ENCODE assay signal across 24 cellular contexts in the genomic region with DNA sequence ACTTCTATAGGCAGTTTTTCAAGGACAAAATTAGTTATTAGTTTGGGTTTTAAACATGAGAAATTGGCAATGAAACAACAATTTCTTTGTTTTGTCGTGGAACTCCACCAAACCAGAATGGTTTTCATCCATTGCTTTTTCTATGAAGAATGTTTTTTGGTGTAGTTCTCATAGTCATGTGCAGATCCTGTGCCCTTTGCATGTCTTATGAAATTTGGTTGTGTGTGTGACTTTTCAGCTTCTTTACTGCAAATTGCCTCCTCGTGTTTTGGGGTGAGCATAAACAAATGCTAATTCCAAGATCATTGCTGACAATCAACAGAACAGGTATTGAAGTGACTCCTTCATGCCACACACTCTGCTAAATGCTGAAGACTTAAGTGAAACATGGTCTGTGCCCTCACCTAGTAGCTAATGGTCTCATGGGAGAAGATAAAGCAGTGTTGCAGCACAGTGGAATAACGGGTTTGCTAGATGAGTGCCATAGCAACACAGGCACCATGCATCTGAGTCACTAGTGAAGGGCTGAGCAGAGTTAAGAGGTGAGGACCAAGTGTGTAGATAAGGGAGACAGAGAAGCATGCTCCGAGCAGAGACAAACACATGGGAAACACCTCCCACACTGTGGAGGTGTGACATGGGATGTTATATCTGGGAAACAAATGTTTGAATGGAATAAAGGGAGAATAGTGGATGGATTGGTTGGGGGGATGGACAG.
DNase-seq lines count a peak whose midpoint lies in the region; ATAC-seq, FAIRE-seq and TF ChIP-seq lines count a peak whose summit lies in the region.
"Had no signal": no experiment of that assay in that cellular context is flagged by ENCODE, and none has a peak within 500 bp of the region (broad histone marks: within the 10 kb centered on the region; RNA-seq: fewer than 3 reads in every experiment).

No MANE protein-coding gene starts in this region.

- no peak overlapping the region for H3K27ac ChIP-seq in GM23338 (ENCODE audit: low read depth)
- no peak overlapping the region for H3K27ac ChIP-seq in K562 (ENCODE audit: extremely low read depth, low read depth, low read length)
- H3K27ac ChIP-seq: PC-9, thyroid gland had no signal

- no peaks in the 10 kb centered on the region for H3F3A ChIP-seq in GM23338 (replicated peaks; ENCODE audit: low read depth)

- TF ChIP-seq CTCF in BE2C (IDR thresholded peaks at IDR 0.05; ENCODE audit: low read depth, low read length) (no peak), GM23338 (conservative IDR thresholded peaks at IDR 0.05; ENCODE audit: low read depth in 2 of 2) (no peak), K562 (IDR thresholded peaks at IDR 0.05 in 2 of 3, conservative IDR thresholded peaks at IDR 0.05 in 1 of 3; ENCODE audit: insufficient read depth in 2 of 3, low read depth in 1 of 3, low read length in 3 of 3) (no peak)

- CTCF ChIA-PET in K562 (lab: Yijun Ruan, JAX; ENCODE audit: low intra/inter-chr PET ratio), result no interaction called here
- CTCF ChIA-PET in T-cell (lab: Charles Lee), result interaction anchor here (0.6 to 4.0 kb wide), 5 partner anchors 103 to 196 kb away, joined by 3 to 41 read pairs (median 6); no protein-coding TSS in a partner anchor

- H3K4me1 Mint-ChIP-seq in GM23338, result peaks cover 12% of the 10 kb centered on the region
- H3K4me1 Mint-ChIP-seq in T-cell, result peaks cover 0 to 13% (median 0%) of the 10 kb centered on the region in 3 donors
- H3K4me1 Mint-ChIP-seq: activated naive CD4-positive, alpha-beta T cell treated with anti-CD3 and anti-CD28 coated beads, Interleukin-2, amount 10 ng/mL, durations not matched to agents 7 days and 5 days; IgD-negative memory B cell; mesothelial cell of epicardium had no signal

- no peaks in the 10 kb centered on the region for H3K36me3 Mint-ChIP-seq in GM23338 (ENCODE audit: low read depth)
- peaks cover 2% of the 10 kb centered on the region for H3K36me3 Mint-ChIP-seq in T-cell
- H3K36me3 Mint-ChIP-seq: activated naive CD4-positive, alpha-beta T cell treated with anti-CD3 and anti-CD28 coated beads, Interleukin-2, amount 10 ng/mL, durations not matched to agents 7 days and 5 days; IgD-negative memory B cell; mesothelial cell of epicardium had no signal

- peak; percentile 20 for DNase-seq in BE2C
- DNase-seq in GM23338 (ENCODE audit: low spot score), result no peak
- DNase-seq in K562 (ENCODE audit: extremely low read depth in 1 of 4, low spot score in 3 of 4), result peak in 1 of 4 experiments; percentile 12
- no peak for DNase-seq in left ventricle myocardium superior
- no peak for DNase-seq in T-cell
- no peak for DNase-seq in KBM-7
- no peak for DNase-seq in NCI-H2171 (lab: John Stamatoyannopoulos, UW)
- DNase-seq: activated CD4-positive, alpha-beta T cell treated with anti-CD3 and anti-CD28 coated beads for 48 hours; activated naive CD4-positive, alpha-beta T cell treated with anti-CD3 and anti-CD28 coated beads, Interleukin-2, amount 10 ng/mL, durations not matched to agents 7 days and 5 days; activated T-cell treated with anti-CD3 and anti-CD28 coated beads, Interleukin-2, amount 50 U/mL, for 72 hours; effector CD4-positive, alpha-beta T cell; naive thymus-derived CD8-positive, alpha-beta T cell; NCI-H1694 treated with DMSO at 0.1 percent for 48 hours; NCI-H345; PC-9; SIG-M5; stimulated activated CD4-positive, alpha-beta T cell treated with anti-CD3 and anti-CD28 coated beads, Interleukin-4, amount 100 ng/mL, for 24 hours; stimulated activated naive CD8-positive, alpha-beta T cell treated with anti-CD3 and anti-CD28 coated beads, Interleukin-15, Interleukin-2, amounts not matched to agents 100 U/mL and 50 U/mL, for 24 hours; thyroid gland had no signal

- FAIRE-seq in K562 (lab: Jason Lieb, UNC), result no peak
- FAIRE-seq: GM12892 had no signal

- WGBS in K562 (ENCODE audit: insufficient coverage, low coverage, missing lambda C conversion rate), result 6% methylated on average over 4 of the region's 4 CpGs

- no peak for TF ChIP-seq RAD21 in K562 (CRISPR knock-in tag; conservative IDR thresholded peaks at IDR 0.05 in 1 of 2, IDR thresholded peaks at IDR 0.05 in 1 of 2)

- H3K27ac Mint-ChIP-seq in GM23338, result 0 out of 2 replicates have a peak overlapping the region, but pooled peaks have one; percentile 1
- no peak overlapping the region for H3K27ac Mint-ChIP-seq in T-cell
- H3K27ac Mint-ChIP-seq: activated naive CD4-positive, alpha-beta T cell treated with anti-CD3 and anti-CD28 coated beads, Interleukin-2, amount 10 ng/mL, durations not matched to agents 7 days and 5 days; activated T-cell treated with anti-CD3 and anti-CD28 coated beads, Interleukin-2, amount 50 U/mL, for 72 hours; IgD-negative memory B cell; mesothelial cell of epicardium had no signal

- H3K27me3 ChIP-seq in BE2C (no peaks in the 10 kb centered on the region), GM23338 (ENCODE audit: insufficient read depth) (no peaks in the 10 kb centered on the region), K562 (ENCODE audit: control insufficient read depth in 2 of 2, insufficient read depth in 2 of 2, low read length in 2 of 2) (peaks cover 4 to 5% of the 10 kb centered on the region in 2 experiments; a peak in 4 of 5 replicates)
- H3K27me3 ChIP-seq: thyroid gland had no signal

- H3K9me3 ChIP-seq in BE2C (no peaks in the 10 kb centered on the region), K562 (replicated peaks; ENCODE audit: control insufficient read depth, insufficient read depth, low read depth, low read length) (no peaks in the 10 kb centered on the region)
- H3K9me3 ChIP-seq: thyroid gland had no signal

- no peaks in the 10 kb centered on the region for H3K9me2 ChIP-seq in GM23338 (ENCODE audit: insufficient read depth)

- TF ChIP-seq EP300 in K562 (IDR thresholded peaks at IDR 0.05; ENCODE audit: low read length), result no peak

- H3K4me3 ChIP-seq in BE2C (ENCODE audit: low read depth, low read length) (no peak overlapping the region), GM23338 (no peak overlapping the region), K562 (no peak overlapping the region)
- H3K4me3 ChIP-seq: PC-9, thyroid gland had no signal

- intact Hi-C loops in K562 (cut with micrococcal nuclease), result no loop called here
- intact Hi-C loops in left ventricle myocardium superior (cut with micrococcal nuclease), result no loop called here

- POLR2A ChIA-PET in K562 (lab: Yijun Ruan, JAX) (interaction anchor here (1.2 kb wide), 1 partner anchor 65 kb away, joined by 4 read pairs; no protein-coding TSS in a partner anchor), T-cell (lab: Charles Lee) (no interaction called here)

- BruUV-seq in K562 (replicated peaks; lab: Mats Ljungman, UMichigan), result no TSS peak

- no peak overlapping the region for H3K4me2 ChIP-seq in GM23338
- H3K4me2 ChIP-seq in K562 (ENCODE audit: insufficient read depth, low read length), result no peak overlapping the region
- H3K4me2 ChIP-seq: PC-9 had no signal

- H3K9me3 Mint-ChIP-seq in GM23338 (no peaks in the 10 kb centered on the region), T-cell (no peaks in the 10 kb centered on the region)
- H3K9me3 Mint-ChIP-seq: activated naive CD4-positive, alpha-beta T cell treated with anti-CD3 and anti-CD28 coated beads, Interleukin-2, amount 10 ng/mL, durations not matched to agents 7 days and 5 days; activated T-cell treated with anti-CD3 and anti-CD28 coated beads, Interleukin-2, amount 50 U/mL, for 72 hours; central memory CD8-positive, alpha-beta T cell; IgD-negative memory B cell; mesothelial cell of epicardium; naive thymus-derived CD8-positive, alpha-beta T cell had no signal

- H4K20me1 ChIP-seq in GM23338 (replicated peaks; ENCODE audit: insufficient read depth) (0 out of 2 replicates have a peak, but pooled peaks cover 3% of the 10 kb centered on the region), K562 (replicated peaks; ENCODE audit: control insufficient read depth, insufficient read depth, low read length) (0 out of 2 replicates have a peak, but pooled peaks cover 7% of the 10 kb centered on the region)

- H3K9me1 ChIP-seq in K562 (ENCODE audit: control insufficient read depth, insufficient read depth, low read length), result no peaks in the 10 kb centered on the region

- no peak for TF ChIP-seq POLR2A in K562 (conservative IDR thresholded peaks at IDR 0.05)

- in situ Hi-C loops in K562 (cut with MboI) (no loop called here), KBM-7 (cut with MboI; ENCODE audit: low pct_unique_long_range_greater_than_20kb, low sequenced_read_pairs) (loop anchor here (25.0 kb wide), 1 partner anchor 145 kb away; no protein-coding TSS in a partner anchor)

- H2AFZ ChIP-seq in GM23338 (no peak overlapping the region), K562 (ENCODE audit: low read depth, low read length) (no peak overlapping the region)
- H2AFZ ChIP-seq: PC-9 had no signal

- H3K4me1 ChIP-seq in BE2C (no peaks in the 10 kb centered on the region), GM23338 (ENCODE audit: insufficient read depth) (peaks cover 4% of the 10 kb centered on the region; the same call in 1 of the 2 replicates), K562 (replicated peaks in 1 of 2; ENCODE audit: control insufficient read depth in 2 of 2, insufficient read depth in 2 of 2, low read length in 2 of 2) (peaks cover 0 to 7% of the 10 kb centered on the region in 2 experiments; a peak in 2 of 5 replicates)

- no peak for ATAC-seq in GM23338
- no peak for ATAC-seq in K562
- peak; percentile 63 for ATAC-seq in left ventricle myocardium superior
- no peak for ATAC-seq in GM21737 (IDR thresholded peaks at IDR 0.05; ENCODE audit: unreplicated experiment)
- no peak for ATAC-seq in T-cell (replicated peaks in 1 of 4)
- ATAC-seq: activated T-cell treated with anti-CD3 and anti-CD28 coated beads, Interleukin-2, amount 50 U/mL, for 72 hours; naive thymus-derived CD8-positive, alpha-beta T cell; stimulated activated naive CD8-positive, alpha-beta T cell treated with anti-CD3 and anti-CD28 coated beads, Interleukin-15, Interleukin-2, amounts not matched to agents 100 U/mL and 50 U/mL, for 24 hours had no signal

- H3K9ac ChIP-seq in K562 (ENCODE audit: insufficient read depth in 1 of 2, low read depth in 2 of 2, low read length in 2 of 2), result no peak overlapping the region

- H3K79me2 ChIP-seq in GM23338 (replicated peaks; ENCODE audit: insufficient read depth), result no peaks in the 10 kb centered on the region
- no peaks in the 10 kb centered on the region for H3K79me2 ChIP-seq in K562 (ENCODE audit: control insufficient read depth, insufficient read depth, low read length)

- H3K27me3 Mint-ChIP-seq in GM23338 (ENCODE audit: insufficient read depth, low read depth, poor library complexity) (no peaks in the 10 kb centered on the region), T-cell (no peaks in the 10 kb centered on the region)
- H3K27me3 Mint-ChIP-seq: activated naive CD4-positive, alpha-beta T cell treated with anti-CD3 and anti-CD28 coated beads, Interleukin-2, amount 10 ng/mL, durations not matched to agents 7 days and 5 days; central memory CD8-positive, alpha-beta T cell; IgD-negative memory B cell; naive thymus-derived CD8-positive, alpha-beta T cell had no signal

- H3K36me3 ChIP-seq in BE2C (no peaks in the 10 kb centered on the region), GM23338 (ENCODE audit: insufficient read depth) (no peaks in the 10 kb centered on the region), K562 (ENCODE audit: control insufficient read depth, insufficient read depth, low read length) (no peaks in the 10 kb centered on the region)
- H3K36me3 ChIP-seq: thyroid gland had no signal

- H3K4me3 Mint-ChIP-seq in GM23338 (no peak overlapping the region), T-cell (no peak overlapping the region)
- H3K4me3 Mint-ChIP-seq: activated naive CD4-positive, alpha-beta T cell treated with anti-CD3 and anti-CD28 coated beads, Interleukin-2, amount 10 ng/mL, durations not matched to agents 7 days and 5 days; activated T-cell treated with anti-CD3 and anti-CD28 coated beads, Interleukin-2, amount 50 U/mL, for 72 hours; central memory CD8-positive, alpha-beta T cell; IgD-negative memory B cell; mesothelial cell of epicardium; naive thymus-derived CD8-positive, alpha-beta T cell had no signal
